1 cellular context compared by ENCODE assay signal in genomic region chr2:176531608-176532007, GRCh38.
TF ChIP-seq lines count a peak whose summit lies in the region.

No MANE protein-coding gene starts in this region.

TF ChIP-seq in HEK293, 187 proteins besides CTCF, POLR2A, EP300 and RAD21 (continued from another document):
- peak; percentile 35; the same call in 1 of the 2 replicates for TF ChIP-seq ATF2 (tag by site-specific recombination; IDR thresholded peaks at IDR 0.05; ENCODE audit: low read depth)
- peak; percentile 13; the same call in 1 of the 2 replicates for TF ChIP-seq ZBTB44 (tag by site-specific recombination; IDR thresholded peaks at IDR 0.05)
- TF ChIP-seq KLF17 (tag by site-specific recombination; IDR thresholded peaks at IDR 0.05) = no peak
- TF ChIP-seq ZNF114 (tag by site-specific recombination; IDR thresholded peaks at IDR 0.05) = no peak
